8 cellular contexts compared by ENCODE assay signal in genomic region chr4:184824776-184825393, GRCh38. TPM values are rescaled to one million over a fixed set of nuclear protein-coding genes. Genes with fewer than 3 reads are reported as not detected.
A peak's percentile ranks its signal among the peaks of the same experiment; 100 is the strongest.
DNase-seq lines count a peak whose midpoint lies in the region; ATAC-seq and TF ChIP-seq lines count a peak whose summit lies in the region.

No MANE protein-coding gene starts in this region.

- H3K27me3 Mint-ChIP-seq in stimulated activated naive CD8-positive, alpha-beta T cell treated with anti-CD3 and anti-CD28 coated beads, Interleukin-15, Interleukin-2, amounts not matched to agents 100 ng/mL and 50 ng/mL, for 24 hours, result peaks cover 6% of the 10 kb centered on the region

- H3K4me1 Mint-ChIP-seq in stimulated activated naive CD8-positive, alpha-beta T cell treated with anti-CD3 and anti-CD28 coated beads, Interleukin-15, Interleukin-2, amounts not matched to agents 100 ng/mL and 50 ng/mL, for 24 hours (ENCODE audit: low read depth), result peaks cover 46% of the 10 kb centered on the region

- peak overlapping the region; percentile 86 for H3K27ac Mint-ChIP-seq in stimulated activated naive CD8-positive, alpha-beta T cell treated with anti-CD3 and anti-CD28 coated beads, Interleukin-15, Interleukin-2, amounts not matched to agents 100 ng/mL and 50 ng/mL, for 24 hours

- peak overlapping the region; percentile 82 for H3K4me3 ChIP-seq in psoas muscle

- H3K4me3 Mint-ChIP-seq in stimulated activated naive CD8-positive, alpha-beta T cell treated with anti-CD3 and anti-CD28 coated beads, Interleukin-15, Interleukin-2, amounts not matched to agents 100 ng/mL and 50 ng/mL, for 24 hours, result peak overlapping the region; percentile 94

- DNase-seq in stimulated activated naive CD8-positive, alpha-beta T cell treated with anti-CD3 and anti-CD28 coated beads, Interleukin-15, Interleukin-2, amounts not matched to agents 100 U/mL and 50 U/mL, for 24 hours, result no peak
- DNase-seq in activated CD4-positive, alpha-beta T cell treated with anti-CD3 and anti-CD28 coated beads for 48 hours, result peak; percentile 19
- DNase-seq in fibroblast of peridontal ligament (ENCODE audit: extremely low read depth) (peak; percentile 10), psoas muscle (no peak), SW 1271 (lab: John Stamatoyannopoulos, UW) (no peak), inferior parietal cortex (ENCODE audit: extremely low spot score) (no peak)

- H3K36me3 ChIP-seq in psoas muscle (ENCODE audit: insufficient read depth in 1 of 2, low read depth in 1 of 2), result no peaks in the 10 kb centered on the region

- 6 to 17% (median 8%) methylated on average over 17 to 18 of the region's 18 CpGs for WGBS in psoas muscle, 3 donors

- no peaks in the 10 kb centered on the region for H3K27me3 ChIP-seq in psoas muscle (ENCODE audit: insufficient read depth in 3 of 3, low read length in 2 of 3)

- H3K4me1 ChIP-seq in psoas muscle, result peaks cover 44% of the 10 kb centered on the region

- no peaks in the 10 kb centered on the region for H3K36me3 Mint-ChIP-seq in stimulated activated naive CD8-positive, alpha-beta T cell treated with anti-CD3 and anti-CD28 coated beads, Interleukin-15, Interleukin-2, amounts not matched to agents 100 ng/mL and 50 ng/mL, for 24 hours (ENCODE audit: low read depth)

- H3K9me3 Mint-ChIP-seq in stimulated activated naive CD8-positive, alpha-beta T cell treated with anti-CD3 and anti-CD28 coated beads, Interleukin-15, Interleukin-2, amounts not matched to agents 100 ng/mL and 50 ng/mL, for 24 hours, result no peaks in the 10 kb centered on the region

- TF ChIP-seq CTCF in psoas muscle (IDR thresholded peaks at IDR 0.05), result no peak

- no peak for ATAC-seq in stimulated activated naive CD8-positive, alpha-beta T cell treated with anti-CD3 and anti-CD28 coated beads, Interleukin-15, Interleukin-2, amounts not matched to agents 100 U/mL and 50 U/mL, for 24 hours
- ATAC-seq in HG03280 (IDR thresholded peaks at IDR 0.05; ENCODE audit: unreplicated experiment) (peak; percentile 14), psoas muscle (peak in 3 of 4 donors; percentile 17 to 43 (median 33))

- no peaks in the 10 kb centered on the region for H3K9me3 ChIP-seq in psoas muscle

- intact Hi-C loops in psoas muscle (cut with DNase I), result loop anchor here (5.0 to 10.0 kb wide), 5 partner anchors 43 to 350 kb away; partner anchors contain the start of genes CASP3 (in 2 of the 2), PRIMPOL (in 2 of the 2) and IRF2 (in 1 of the 2)

- peak overlapping the region; percentile 92 for H3K27ac ChIP-seq in psoas muscle

RNA-seq across cellular contexts. Expression of gene ACSL1, which starts 0.9 kb away (rescaled TPM):
- 1,000 to 10,000 TPM in 2 of 4 donors, 100 to 1,000 TPM in 2; 257 to 1,392 (median 704) TPM for total RNA-seq in psoas muscle
- polyA plus RNA-seq in psoas muscle, result 1,000 to 10,000 TPM in 1 of 3 donors, 100 to 1,000 TPM in 2; 435 to 1,333 (median 781) TPM

Comparison
In these comparisons a context has a peak if more than half of its experiments do, and no peak if none do; other contexts are left out.
1. DNase-seq: peak in activated CD4-positive, alpha-beta T cell treated with anti-CD3 and anti-CD28 coated beads for 48 hours (single experiment) and fibroblast of peridontal ligament (single experiment); none in stimulated activated naive CD8-positive, alpha-beta T cell treated with anti-CD3 and anti-CD28 coated beads, Interleukin-15, Interleukin-2, amounts not matched to agents 100 U/mL and 50 U/mL, for 24 hours (single experiment), psoas muscle (0 of 2), SW 1271 (0 of 2) and inferior parietal cortex (single experiment).